Comparison of ENCODE assay signal across 20 cellular contexts in genomic region chr7:118664498-118664897, GRCh38.
DNase-seq lines count a peak whose midpoint lies in the region; ATAC-seq, FAIRE-seq and TF ChIP-seq lines count a peak whose summit lies in the region.
"Had no signal": no experiment of that assay in that cellular context is flagged by ENCODE, and none has a peak within 500 bp of the region (broad histone marks: within the 10 kb centered on the region; RNA-seq: fewer than 3 reads in every experiment).

No MANE protein-coding gene starts in this region.

- H3K4me2 ChIP-seq in HCT116 (ENCODE audit: low read length) (no peak overlapping the region), neural cell (ENCODE audit: low read length) (no peak overlapping the region), HepG2 (ENCODE audit: low read depth, low read length) (no peak overlapping the region)
- H3K4me2 ChIP-seq: BLaER1 treated with 17β-estradiol and CSF1 and Interleukin-3, amounts not matched to agents 10 nM and 100 nM had no signal

- no peak for TF ChIP-seq CTCF in HCT116 (IDR thresholded peaks at IDR 0.05 in 2 of 3, conservative IDR thresholded peaks at IDR 0.05 in 1 of 3; ENCODE audit: borderline replicate concordance in 1 of 3, insufficient read depth in 1 of 3, low read depth in 2 of 3, low read length in 2 of 3)
- TF ChIP-seq CTCF in neural cell (IDR thresholded peaks at IDR 0.05; ENCODE audit: poor library complexity, severe bottlenecking), result no peak
- TF ChIP-seq CTCF in HepG2 (CRISPR knock-in tag; IDR thresholded peaks at IDR 0.05), result no peak

- BruUV-seq in HCT116 (replicated peaks; lab: Mats Ljungman, UMichigan) (no TSS peak), HepG2 (replicated peaks; lab: Mats Ljungman, UMichigan) (no TSS peak)

- intact Hi-C loops in HCT116 (cut with micrococcal nuclease) (no loop called here), HepG2 (cut with micrococcal nuclease; ENCODE audit: unreplicated experiment) (no loop called here)

- H3K9me2 ChIP-seq in HCT116 (ENCODE audit: insufficient read depth) (no peaks in the 10 kb centered on the region), neural cell (ENCODE audit: insufficient read depth, low read length) (no peaks in the 10 kb centered on the region)

- TF ChIP-seq RAD21 in HCT116 (IDR thresholded peaks at IDR 0.05; ENCODE audit: low read depth) (no peak), neural cell (conservative IDR thresholded peaks at IDR 0.05) (no peak), HepG2 (CRISPR knock-in tag; IDR thresholded peaks at IDR 0.05) (no peak)

- H4K20me1 ChIP-seq in HCT116 (ENCODE audit: insufficient read depth) (no peaks in the 10 kb centered on the region), neural cell (ENCODE audit: insufficient read depth) (no peaks in the 10 kb centered on the region), HepG2 (ENCODE audit: insufficient read depth, low read length) (no peaks in the 10 kb centered on the region)
- H4K20me1 ChIP-seq: BLaER1 treated with 17β-estradiol and CSF1 and Interleukin-3, amounts not matched to agents 10 nM and 100 nM had no signal

- no peaks in the 10 kb centered on the region for H3K79me2 ChIP-seq in HCT116 (ENCODE audit: insufficient read depth, low read length)
- H3K79me2 ChIP-seq in neural cell (replicated peaks; ENCODE audit: insufficient read depth, low read length), result no peaks in the 10 kb centered on the region
- H3K79me2 ChIP-seq in HepG2 (ENCODE audit: insufficient read depth, low read length), result no peaks in the 10 kb centered on the region

- peak; percentile 72 for TF ChIP-seq EP300 in neural cell (conservative IDR thresholded peaks at IDR 0.05; ENCODE audit: poor library complexity, severe bottlenecking)
- TF ChIP-seq EP300 in HepG2 (IDR thresholded peaks at IDR 0.05; ENCODE audit: low read depth in 2 of 2, low read length in 2 of 2), result no peak
- TF ChIP-seq EP300 in HepG2 (CRISPR knock-in tag; IDR thresholded peaks at IDR 0.05; ENCODE audit: borderline replicate concordance), result no peak

- no peaks in the 10 kb centered on the region for H3K4me1 ChIP-seq in HCT116 (ENCODE audit: control insufficient read depth in 1 of 2, insufficient read depth in 2 of 2, low read length in 2 of 2)
- no peaks in the 10 kb centered on the region for H3K4me1 ChIP-seq in HepG2 (ENCODE audit: insufficient read depth, low read length)
- H3K4me1 ChIP-seq: BLaER1 treated with 17β-estradiol and CSF1 and Interleukin-3, amounts not matched to agents 10 nM and 100 nM; Caco-2 had no signal

- H3K36me3 ChIP-seq in HCT116 (ENCODE audit: control insufficient read depth in 1 of 2, insufficient read depth in 2 of 2, low read length in 2 of 2), result no peaks in the 10 kb centered on the region
- no peaks in the 10 kb centered on the region for H3K36me3 ChIP-seq in neural cell (ENCODE audit: insufficient read depth, low read length)
- no peaks in the 10 kb centered on the region for H3K36me3 ChIP-seq in HepG2 (replicated peaks in 1 of 2; ENCODE audit: control insufficient read depth in 1 of 2, insufficient read depth in 2 of 2, low read length in 2 of 2)
- H3K36me3 ChIP-seq: BLaER1 treated with 17β-estradiol and CSF1 and Interleukin-3, amounts not matched to agents 10 nM and 100 nM had no signal

- RAD21 ChIA-PET in HCT116 (lab: Charles Lee; ENCODE audit: low non-redundant PET in 1 of 2, low total read pairs in 2 of 2, uncharacterized antibody in 2 of 2, unreplicated experiment in 2 of 2), result no interaction called here

- WGBS in HepG2 (ENCODE audit: low lambda C conversion rate), result 0% methylated on average over 1 of the region's 1 CpG

- no peak for FAIRE-seq in HepG2 (lab: Jason Lieb, UNC)
- FAIRE-seq: A204.1, D721Med, G401.6, GM12891, GM19239 had no signal

- H3K9me3 ChIP-seq in HCT116 (ENCODE audit: control insufficient read depth in 1 of 2, insufficient read depth in 1 of 2, low read depth in 1 of 2, low read length in 2 of 2), result no peaks in the 10 kb centered on the region
- no peaks in the 10 kb centered on the region for H3K9me3 ChIP-seq in neural cell (ENCODE audit: low read length)
- no peaks in the 10 kb centered on the region for H3K9me3 ChIP-seq in HepG2 (ENCODE audit: low read length)
- H3K9me3 ChIP-seq: BLaER1 treated with 17β-estradiol and CSF1 and Interleukin-3, amounts not matched to agents 10 nM and 100 nM; Caco-2 had no signal

- in situ Hi-C loops in HepG2 (cut with HindIII; ENCODE audit: extremely low pct_ligation_motif_present, low pct_unique_long_range_greater_than_20kb), result no loop called here

- H3K27ac ChIP-seq in HCT116 (ENCODE audit: low read depth, low read length), result no peak overlapping the region
- no peak overlapping the region for H3K27ac ChIP-seq in neural cell (ENCODE audit: low read length)
- H3K27ac ChIP-seq in HepG2 (ENCODE audit: extremely low read length, insufficient read depth, low read length), result no peak overlapping the region
- H3K27ac ChIP-seq: BLaER1 treated with 17β-estradiol and CSF1 and Interleukin-3, amounts not matched to agents 10 nM and 100 nM; C4-2B had no signal

- TF ChIP-seq POLR2A in HCT116 (IDR thresholded peaks at IDR 0.05; ENCODE audit: borderline replicate concordance, extremely low read depth, insufficient read depth, insufficient read length), result no peak
- no peak for TF ChIP-seq POLR2A in HepG2 (IDR thresholded peaks at IDR 0.05; ENCODE audit: insufficient read depth in 1 of 2, low read depth in 2 of 2, low read length in 2 of 2)

- CTCF ChIA-PET in HCT116 (lab: Charles Lee) (no interaction called here), HepG2 (lab: Yijun Ruan, JAX; ENCODE audit: low intra/inter-chr PET ratio, low total read pairs) (no interaction called here)

- POLR2A ChIA-PET in HCT116 (lab: Charles Lee) (no interaction called here), HepG2 (lab: Yijun Ruan, JAX) (no interaction called here)

- no peaks in the 10 kb centered on the region for H3K27me3 ChIP-seq in HCT116 (ENCODE audit: insufficient read depth, low read length)
- no peaks in the 10 kb centered on the region for H3K27me3 ChIP-seq in neural cell (ENCODE audit: insufficient read depth, low read depth, low read length)
- H3K27me3 ChIP-seq in HepG2 (ENCODE audit: control insufficient read depth in 1 of 2, insufficient read depth in 2 of 2, low read length in 2 of 2), result no peaks in the 10 kb centered on the region
- H3K27me3 ChIP-seq: BLaER1 treated with 17β-estradiol and CSF1 and Interleukin-3, amounts not matched to agents 10 nM and 100 nM had no signal

- H3F3A ChIP-seq in neural cell (ENCODE audit: insufficient read depth, low read length, poor library complexity, severe bottlenecking), result no peaks in the 10 kb centered on the region

- H3K9ac ChIP-seq in HCT116 (ENCODE audit: low read length) (no peak overlapping the region), neural cell (ENCODE audit: low read length) (no peak overlapping the region), HepG2 (ENCODE audit: insufficient read depth, low read depth, low read length) (no peak overlapping the region)
- H3K9ac ChIP-seq: BLaER1 treated with 17β-estradiol and CSF1 and Interleukin-3, amounts not matched to agents 10 nM and 100 nM had no signal

- DNase-seq in HCT116 (ENCODE audit: low read depth, low spot score), result no peak
- no peak for DNase-seq in HepG2 (ENCODE audit: low spot score)
- DNase-seq in hypothalamus (lab: John Stamatoyannopoulos, UW), result no peak
- DNase-seq: 8988T; AML-193; Caco-2; Calu3; CD4-positive, alpha-beta T cell; CD8-positive, alpha-beta T cell; DMS79 treated with DMSO at 0.1 percent for 48 hours; GF-D8 had no signal

- ATAC-seq in HCT116, result no peak
- no peak for ATAC-seq in HepG2
- ATAC-seq in HG02763 (IDR thresholded peaks at IDR 0.05; ENCODE audit: unreplicated experiment), result no peak
- ATAC-seq: CD8-positive, alpha-beta T cell had no signal

- H2AFZ ChIP-seq in HCT116 (ENCODE audit: low read depth, low read length, poor library complexity, severe bottlenecking) (peak overlapping the region; percentile 42), neural cell (ENCODE audit: low read depth, low read length) (no peak overlapping the region), HepG2 (ENCODE audit: low read length) (no peak overlapping the region)

- no peak overlapping the region for H3K4me3 ChIP-seq in HCT116 (replicated peaks in 1 of 2; ENCODE audit: low read depth in 1 of 2, low read length in 2 of 2)
- peak overlapping the region; percentile 14 for H3K4me3 ChIP-seq in neural cell (ENCODE audit: low read length)
- H3K4me3 ChIP-seq in HepG2 (replicated peaks in 1 of 3; ENCODE audit: insufficient read depth in 1 of 3, low read depth in 2 of 3, low read length in 3 of 3), result no peak overlapping the region
- H3K4me3 ChIP-seq: BLaER1 treated with 17β-estradiol and CSF1 and Interleukin-3, amounts not matched to agents 10 nM and 100 nM had no signal

TF ChIP-seq in HCT116, 20 proteins besides CTCF, POLR2A, EP300 and RAD21 (continues in another document):
- TF ChIP-seq POLR2AphosphoS5 (IDR thresholded peaks at IDR 0.05; ENCODE audit: low read depth, low read length), result no peak

TF ChIP-seq in neural cell, 6 proteins besides CTCF, POLR2A, EP300 and RAD21 (continues in another document):
- peak; percentile 64 for TF ChIP-seq POLR2AphosphoS5 (IDR thresholded peaks at IDR 0.05)

TF ChIP-seq in HepG2, 621 proteins besides CTCF, POLR2A, EP300 and RAD21 (continues in another document):
- TF ChIP-seq, protein P1, sequence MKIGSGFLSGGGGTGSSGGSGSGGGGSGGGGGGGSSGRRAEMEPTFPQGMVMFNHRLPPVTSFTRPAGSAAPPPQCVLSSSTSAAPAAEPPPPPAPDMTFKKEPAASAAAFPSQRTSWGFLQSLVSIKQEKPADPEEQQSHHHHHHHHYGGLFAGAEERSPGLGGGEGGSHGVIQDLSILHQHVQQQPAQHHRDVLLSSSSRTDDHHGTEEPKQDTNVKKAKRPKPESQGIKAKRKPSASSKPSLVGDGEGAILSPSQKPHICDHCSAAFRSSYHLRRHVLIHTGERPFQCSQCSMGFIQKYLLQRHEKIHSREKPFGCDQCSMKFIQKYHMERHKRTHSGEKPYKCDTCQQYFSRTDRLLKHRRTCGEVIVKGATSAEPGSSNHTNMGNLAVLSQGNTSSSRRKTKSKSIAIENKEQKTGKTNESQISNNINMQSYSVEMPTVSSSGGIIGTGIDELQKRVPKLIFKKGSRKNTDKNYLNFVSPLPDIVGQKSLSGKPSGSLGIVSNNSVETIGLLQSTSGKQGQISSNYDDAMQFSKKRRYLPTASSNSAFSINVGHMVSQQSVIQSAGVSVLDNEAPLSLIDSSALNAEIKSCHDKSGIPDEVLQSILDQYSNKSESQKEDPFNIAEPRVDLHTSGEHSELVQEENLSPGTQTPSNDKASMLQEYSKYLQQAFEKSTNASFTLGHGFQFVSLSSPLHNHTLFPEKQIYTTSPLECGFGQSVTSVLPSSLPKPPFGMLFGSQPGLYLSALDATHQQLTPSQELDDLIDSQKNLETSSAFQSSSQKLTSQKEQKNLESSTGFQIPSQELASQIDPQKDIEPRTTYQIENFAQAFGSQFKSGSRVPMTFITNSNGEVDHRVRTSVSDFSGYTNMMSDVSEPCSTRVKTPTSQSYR (CRISPR knock-in tag; IDR thresholded peaks at IDR 0.05; ENCODE audit: borderline replicate concordance), result no peak
